9 cellular contexts compared by ENCODE assay signal in the genomic region with DNA sequence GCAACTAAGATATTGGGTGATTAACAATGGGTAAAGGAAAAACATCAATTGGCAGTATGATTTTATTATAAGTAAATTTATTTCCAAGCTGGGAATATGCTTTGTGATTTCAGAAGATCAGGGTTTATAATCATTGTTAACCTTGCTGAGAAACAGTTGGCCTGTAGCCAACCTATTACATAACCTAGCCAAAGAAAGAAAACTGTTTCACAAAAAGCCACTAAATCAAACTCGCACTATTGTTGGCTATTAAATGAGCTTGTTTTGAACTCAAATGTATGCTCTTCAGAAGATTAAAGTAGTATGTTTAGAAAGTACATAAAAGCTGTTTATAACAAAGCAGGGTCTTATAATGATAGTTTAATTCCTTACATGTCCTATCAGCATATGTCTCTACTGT.
DNase-seq lines count a peak whose midpoint lies in the region; ATAC-seq and FAIRE-seq lines count a peak whose summit lies in the region.
"Had no signal": no experiment of that assay in that cellular context is flagged by ENCODE, and none has a peak within 500 bp of the region (broad histone marks: within the 10 kb centered on the region; RNA-seq: fewer than 3 reads in every experiment).

No MANE protein-coding gene starts in this region.

- no peaks in the 10 kb centered on the region for H3K36me3 ChIP-seq in BLaER1 treated with 17β-estradiol and CSF1 and Interleukin-3, amounts not matched to agents 10 nM and 100 nM
- H3K36me3 ChIP-seq: tibial artery had no signal

- H3K27me3 Mint-ChIP-seq in stimulated activated naive B cell treated with anti-CD40 and anti-IgM and Interleukin-4, amounts not matched to agents 10 μg/mL and 1 μg/mL and 100 μg/mL, for 72 hours, result no peaks in the 10 kb centered on the region
- H3K27me3 Mint-ChIP-seq in activated T-helper 1 cell treated with anti-CD3 and anti-CD28 coated beads, Interleukin-12 subunit alpha, Interleukin-12 subunit beta, Interleukin-2, Interleukin-4 antibody, amounts not matched to agents 30 ng/mL and 10 ng/mL and 1 ng/mL, durations not matched to agents 14 hours and 24 hours and 36 hours (ENCODE audit: insufficient read depth), result peaks cover 3% of the 10 kb centered on the region
- H3K27me3 Mint-ChIP-seq in activated naive CD4-positive, alpha-beta T cell treated with anti-CD3 and anti-CD28 coated beads for 36 hours (ENCODE audit: low read depth), result peaks cover 14% of the 10 kb centered on the region

- H3K27me3 ChIP-seq in BLaER1 treated with 17β-estradiol and CSF1 and Interleukin-3, amounts not matched to agents 10 nM and 100 nM, result no peaks in the 10 kb centered on the region
- H3K27me3 ChIP-seq: tibial artery had no signal

- peak overlapping the region in 10 of 11 experiments; percentile 20 to 90 (median 81); a peak in 19 of 22 replicates for H3K27ac ChIP-seq in BLaER1 treated with 17β-estradiol and CSF1 and Interleukin-3, amounts not matched to agents 10 nM and 100 nM
- H3K27ac ChIP-seq: tibial artery had no signal

- DNase-seq in HT-29 (ENCODE audit: low spot score) (peak; percentile 9), RPMI7951 (ENCODE audit: low read depth) (peak; percentile 14), left ventricle myocardium superior (no peak), frontal cortex (ENCODE audit: low spot score in 2 of 2) (no peak)
- DNase-seq in stimulated activated naive B cell treated with anti-CD40 and anti-IgM and Interleukin-4, amounts not matched to agents 10 μg/mL and 1 μg/mL and 100 μg/mL, for 72 hours, result no peak
- no peak for DNase-seq in activated T-helper 1 cell treated with anti-CD3 and anti-CD28 coated beads, Interleukin-12 subunit alpha, Interleukin-12 subunit beta, Interleukin-2, Interleukin-4 antibody, amounts not matched to agents 30 ng/mL and 10 ng/mL and 1 ng/mL, durations not matched to agents 14 hours and 24 hours and 36 hours (ENCODE audit: low spot score)
- no peak for DNase-seq in activated naive CD4-positive, alpha-beta T cell treated with anti-CD3 and anti-CD28 coated beads for 36 hours

- H3K4me1 Mint-ChIP-seq in stimulated activated naive B cell treated with anti-CD40 and anti-IgM and Interleukin-4, amounts not matched to agents 10 μg/mL and 1 μg/mL and 100 μg/mL, for 72 hours, result peaks cover 8 to 17% of the 10 kb centered on the region in 2 donors
- no peaks in the 10 kb centered on the region for H3K4me1 Mint-ChIP-seq in activated T-helper 1 cell treated with anti-CD3 and anti-CD28 coated beads, Interleukin-12 subunit alpha, Interleukin-12 subunit beta, Interleukin-2, Interleukin-4 antibody, amounts not matched to agents 30 ng/mL and 10 ng/mL and 1 ng/mL, durations not matched to agents 14 hours and 24 hours and 36 hours (ENCODE audit: low read depth)
- H3K4me1 Mint-ChIP-seq in activated naive CD4-positive, alpha-beta T cell treated with anti-CD3 and anti-CD28 coated beads for 36 hours (ENCODE audit: low read depth), result no peaks in the 10 kb centered on the region

- peak overlapping the region in 10 of 11 experiments; percentile 19 to 92 (median 66); a peak in 16 of 22 replicates for H3K4me2 ChIP-seq in BLaER1 treated with 17β-estradiol and CSF1 and Interleukin-3, amounts not matched to agents 10 nM and 100 nM

- no peak overlapping the region for H3K4me3 Mint-ChIP-seq in stimulated activated naive B cell treated with anti-CD40 and anti-IgM and Interleukin-4, amounts not matched to agents 10 μg/mL and 1 μg/mL and 100 μg/mL, for 72 hours
- no peak overlapping the region for H3K4me3 Mint-ChIP-seq in activated T-helper 1 cell treated with anti-CD3 and anti-CD28 coated beads, Interleukin-12 subunit alpha, Interleukin-12 subunit beta, Interleukin-2, Interleukin-4 antibody, amounts not matched to agents 30 ng/mL and 10 ng/mL and 1 ng/mL, durations not matched to agents 14 hours and 24 hours and 36 hours
- no peak overlapping the region for H3K4me3 Mint-ChIP-seq in activated naive CD4-positive, alpha-beta T cell treated with anti-CD3 and anti-CD28 coated beads for 36 hours

- H3K36me3 Mint-ChIP-seq in stimulated activated naive B cell treated with anti-CD40 and anti-IgM and Interleukin-4, amounts not matched to agents 10 μg/mL and 1 μg/mL and 100 μg/mL, for 72 hours, result no peaks in the 10 kb centered on the region
- H3K36me3 Mint-ChIP-seq in activated T-helper 1 cell treated with anti-CD3 and anti-CD28 coated beads, Interleukin-12 subunit alpha, Interleukin-12 subunit beta, Interleukin-2, Interleukin-4 antibody, amounts not matched to agents 30 ng/mL and 10 ng/mL and 1 ng/mL, durations not matched to agents 14 hours and 24 hours and 36 hours (ENCODE audit: low read depth), result no peaks in the 10 kb centered on the region
- H3K36me3 Mint-ChIP-seq in activated naive CD4-positive, alpha-beta T cell treated with anti-CD3 and anti-CD28 coated beads for 36 hours (ENCODE audit: low read depth), result no peaks in the 10 kb centered on the region

- intact Hi-C loops in left ventricle myocardium superior (cut with micrococcal nuclease), result no loop called here
- intact Hi-C loops in activated T-helper 1 cell treated with anti-CD3 and anti-CD28 coated beads, Interleukin-12 subunit alpha, Interleukin-12 subunit beta, Interleukin-2, Interleukin-4 antibody, amounts not matched to agents 30 ng/mL and 10 ng/mL and 1 ng/mL, durations not matched to agents 14 hours and 24 hours and 36 hours (cut with micrococcal nuclease), result no loop called here
- intact Hi-C loops in activated naive CD4-positive, alpha-beta T cell treated with anti-CD3 and anti-CD28 coated beads for 36 hours (cut with micrococcal nuclease), result no loop called here

- no peak for FAIRE-seq in frontal cortex (lab: Jason Lieb, UNC)

- no peaks in the 10 kb centered on the region for H4K20me1 ChIP-seq in BLaER1 treated with 17β-estradiol and CSF1 and Interleukin-3, amounts not matched to agents 10 nM and 100 nM

- no peak overlapping the region for H3K4me3 ChIP-seq in BLaER1 treated with 17β-estradiol and CSF1 and Interleukin-3, amounts not matched to agents 10 nM and 100 nM
- H3K4me3 ChIP-seq: tibial artery had no signal

- H3K9ac ChIP-seq in BLaER1 treated with 17β-estradiol and CSF1 and Interleukin-3, amounts not matched to agents 10 nM and 100 nM, result peak overlapping the region in 4 of 11 experiments; percentile 2 to 69 (median 54); a peak in 4 of 22 replicates

- peaks cover 23 to 29% (median 25%) of the 10 kb centered on the region in 10 experiments for H3K4me1 ChIP-seq in BLaER1 treated with 17β-estradiol and CSF1 and Interleukin-3, amounts not matched to agents 10 nM and 100 nM

- no peaks in the 10 kb centered on the region for H3K9me3 ChIP-seq in BLaER1 treated with 17β-estradiol and CSF1 and Interleukin-3, amounts not matched to agents 10 nM and 100 nM (replicated peaks in 1 of 11)
- H3K9me3 ChIP-seq: tibial artery had no signal

- H3K27ac Mint-ChIP-seq in stimulated activated naive B cell treated with anti-CD40 and anti-IgM and Interleukin-4, amounts not matched to agents 10 μg/mL and 1 μg/mL and 100 μg/mL, for 72 hours, result no peak overlapping the region
- H3K27ac Mint-ChIP-seq in activated T-helper 1 cell treated with anti-CD3 and anti-CD28 coated beads, Interleukin-12 subunit alpha, Interleukin-12 subunit beta, Interleukin-2, Interleukin-4 antibody, amounts not matched to agents 30 ng/mL and 10 ng/mL and 1 ng/mL, durations not matched to agents 14 hours and 24 hours and 36 hours, result no peak overlapping the region
- H3K27ac Mint-ChIP-seq in activated naive CD4-positive, alpha-beta T cell treated with anti-CD3 and anti-CD28 coated beads for 36 hours, result no peak overlapping the region

- peak; percentile 14 for ATAC-seq in left ventricle myocardium superior
- ATAC-seq in stimulated activated naive B cell treated with anti-CD40 and anti-IgM and Interleukin-4, amounts not matched to agents 10 μg/mL and 1 μg/mL and 100 μg/mL, for 72 hours (replicated peaks), result no peak

- CTCF ChIA-PET in activated naive CD4-positive, alpha-beta T cell treated with anti-CD3 and anti-CD28 coated beads for 36 hours (lab: Charles Lee), result no interaction called here

- no peaks in the 10 kb centered on the region for H3K9me3 Mint-ChIP-seq in stimulated activated naive B cell treated with anti-CD40 and anti-IgM and Interleukin-4, amounts not matched to agents 10 μg/mL and 1 μg/mL and 100 μg/mL, for 72 hours
- no peaks in the 10 kb centered on the region for H3K9me3 Mint-ChIP-seq in activated T-helper 1 cell treated with anti-CD3 and anti-CD28 coated beads, Interleukin-12 subunit alpha, Interleukin-12 subunit beta, Interleukin-2, Interleukin-4 antibody, amounts not matched to agents 30 ng/mL and 10 ng/mL and 1 ng/mL, durations not matched to agents 14 hours and 24 hours and 36 hours
- H3K9me3 Mint-ChIP-seq in activated naive CD4-positive, alpha-beta T cell treated with anti-CD3 and anti-CD28 coated beads for 36 hours, result no peaks in the 10 kb centered on the region

Comparison
In these comparisons a context has a peak if more than half of its experiments do, and no peak if none do; other contexts are left out.
1. DNase-seq: peak in HT-29 (single experiment) and RPMI7951 (single experiment); none in left ventricle myocardium superior (single experiment), stimulated activated naive B cell treated with anti-CD40 and anti-IgM and Interleukin-4, amounts not matched to agents 10 μg/mL and 1 μg/mL and 100 μg/mL, for 72 hours (single experiment), frontal cortex (0 of 2), activated T-helper 1 cell treated with anti-CD3 and anti-CD28 coated beads, Interleukin-12 subunit alpha, Interleukin-12 subunit beta, Interleukin-2, Interleukin-4 antibody, amounts not matched to agents 30 ng/mL and 10 ng/mL and 1 ng/mL, durations not matched to agents 14 hours and 24 hours and 36 hours (single experiment) and activated naive CD4-positive, alpha-beta T cell treated with anti-CD3 and anti-CD28 coated beads for 36 hours (single experiment).